ENCODE assay signal across 8 cellular contexts in the genomic region with DNA sequence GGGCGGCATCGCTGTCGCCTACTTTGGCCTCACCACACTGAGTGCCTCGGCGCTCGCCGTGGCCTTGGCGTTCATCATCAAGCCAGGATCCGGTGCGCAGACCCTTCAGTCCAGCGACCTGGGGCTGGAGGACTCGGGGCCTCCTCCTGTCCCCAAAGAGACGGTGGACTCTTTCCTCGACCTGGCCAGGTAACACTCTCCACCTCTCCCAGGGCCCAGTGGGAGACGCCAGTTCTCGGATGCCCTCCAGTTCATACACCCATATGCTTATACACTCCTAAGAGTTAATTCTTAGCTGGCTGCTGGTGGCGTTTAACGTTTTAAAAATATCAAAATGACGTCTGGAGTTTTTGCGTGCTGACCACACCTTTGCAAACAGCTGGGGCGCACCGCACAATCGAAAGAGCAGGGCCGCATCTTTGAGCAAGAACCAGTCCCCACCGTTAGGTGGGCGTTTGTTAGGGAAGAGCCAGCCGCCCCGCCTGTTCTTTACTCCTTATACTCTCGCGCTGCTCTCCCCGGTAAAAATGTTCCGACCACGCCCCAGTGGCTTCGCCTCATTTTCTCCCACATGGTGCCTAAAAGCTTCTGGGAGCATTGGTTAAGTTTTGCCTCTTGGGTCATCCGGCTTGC. TPM values are rescaled to one million over a fixed set of nuclear protein-coding genes. Genes with fewer than 3 reads are reported as not detected.
DNase-seq lines count a peak whose midpoint lies in the region; ATAC-seq and TF ChIP-seq lines count a peak whose summit lies in the region.

No MANE protein-coding gene starts in this region.

- POLR2A ChIA-PET in BJ (lab: Charles Lee), result no interaction called here
- POLR2A ChIA-PET in RWPE1 (lab: Yijun Ruan, JAX; ENCODE audit: low non-redundant PET), result no interaction called here

- no peaks in the 10 kb centered on the region for H3K9me3 ChIP-seq in parathyroid adenoma (ENCODE audit: control insufficient read depth, low read length)

- H2AFZ ChIP-seq in parathyroid adenoma, result peak overlapping the region; percentile 98

- no peaks in the 10 kb centered on the region for H3K27me3 ChIP-seq in BJ (ENCODE audit: control insufficient read depth, insufficient read depth, low read length)
- H3K27me3 ChIP-seq in parathyroid adenoma (ENCODE audit: control insufficient read depth, insufficient read depth, low read length), result no peaks in the 10 kb centered on the region

- peak; percentile 2 for ATAC-seq in GM18511 (IDR thresholded peaks at IDR 0.05; ENCODE audit: unreplicated experiment)
- ATAC-seq in HG02970 (IDR thresholded peaks at IDR 0.05; ENCODE audit: low FRiP score, unreplicated experiment), result no peak

- DNase-seq in BJ (ENCODE audit: low read depth) (no peak), RWPE1 (ENCODE audit: low spot score) (no peak), epithelial cell of proximal tubule (ENCODE audit: low read depth) (no peak), HuH-7 (ENCODE audit: low spot score) (no peak), middle frontal gyrus (ENCODE audit: extremely low spot score, low spot score) (no peak)

- H3K4me3 ChIP-seq in BJ (ENCODE audit: low read depth, low read length), result peak overlapping the region; percentile 70
- peak overlapping the region; percentile 84 for H3K4me3 ChIP-seq in epithelial cell of proximal tubule (ENCODE audit: low read depth, low read length)
- peak overlapping the region; percentile 83 for H3K4me3 ChIP-seq in parathyroid adenoma (ENCODE audit: low read depth, low read length)

- no peak for TF ChIP-seq CTCF in BJ (IDR thresholded peaks at IDR 0.05; ENCODE audit: insufficient read depth, low read depth, low read length)
- TF ChIP-seq CTCF in RWPE1 (conservative IDR thresholded peaks at IDR 0.05; ENCODE audit: low read depth), result no peak
- no peak for TF ChIP-seq CTCF in epithelial cell of proximal tubule (conservative IDR thresholded peaks at IDR 0.05; ENCODE audit: low read depth, low read length)
- TF ChIP-seq CTCF in parathyroid adenoma (IDR thresholded peaks at IDR 0.05), result no peak

- H3K79me2 ChIP-seq in parathyroid adenoma, result peaks cover 3% of the 10 kb centered on the region

- H3K9ac ChIP-seq in parathyroid adenoma, result no peak overlapping the region

- CTCF ChIA-PET in BJ (lab: Yijun Ruan, JAX) (interaction anchor here (0.6 to 6.4 kb wide), 4 partner anchors 9 to 188 kb away, joined by 3 to 36 read pairs (median 6); no protein-coding TSS in a partner anchor), RWPE1 (lab: Yijun Ruan, JAX) (interaction anchor here (0.7 to 1.5 kb wide), 3 partner anchors 42 to 72 kb away, joined by 3 to 4 read pairs (median 3); no protein-coding TSS in a partner anchor)

- H3K36me3 ChIP-seq in BJ (ENCODE audit: control insufficient read depth, insufficient read depth, low read length) (no peaks in the 10 kb centered on the region), parathyroid adenoma (ENCODE audit: control insufficient read depth, insufficient read depth, low read length) (no peaks in the 10 kb centered on the region)

- peak overlapping the region; percentile 94 for H3K4me2 ChIP-seq in parathyroid adenoma (ENCODE audit: low read length)

- H3K27ac ChIP-seq in RWPE1 (peak overlapping the region; percentile 94), parathyroid adenoma (no peak overlapping the region)

- H3K4me1 ChIP-seq in parathyroid adenoma, result no peaks in the 10 kb centered on the region

RNA-seq across cellular contexts. Expression of gene SLC1A4, which starts 0.9 kb away (rescaled TPM):
- 51.0 and 80.7 TPM in 2 replicates for polyA plus RNA-seq in BJ (2011; rRNA removed)
- polyA minus RNA-seq in BJ (2011; rRNA and poly(A)+ RNA removed), result 70.0 and 109 TPM in 2 replicates
- total RNA-seq in epithelial cell of proximal tubule, result 15.4 and 19.8 TPM in 2 replicates
